In the genomic region with DNA sequence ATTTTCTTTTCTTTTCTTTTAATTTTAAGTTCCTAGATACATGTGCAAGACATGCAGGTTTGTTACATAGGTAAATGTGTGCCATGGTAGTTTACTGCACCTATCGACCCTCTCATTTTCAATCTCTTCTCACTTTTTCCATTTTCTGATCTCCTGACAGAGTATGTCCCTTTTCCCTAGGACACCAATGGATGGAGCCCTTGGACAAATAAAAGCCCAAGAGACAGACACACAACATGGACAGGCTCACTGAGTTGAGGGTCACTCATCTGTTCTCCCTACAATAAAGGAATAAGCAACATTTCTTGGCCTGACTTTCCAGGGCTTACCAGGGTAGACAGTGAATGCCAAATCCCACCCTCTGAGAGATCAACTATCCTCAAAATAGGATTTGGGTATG, we compare ENCODE assay signal across 28 cellular contexts. TPM values are rescaled to one million over a fixed set of nuclear protein-coding genes. Genes with fewer than 3 reads are reported as not detected.
DNase-seq lines count a peak whose midpoint lies in the region; ATAC-seq and TF ChIP-seq lines count a peak whose summit lies in the region.
"Had no signal": no experiment of that assay in that cellular context is flagged by ENCODE, and none has a peak within 500 bp of the region (broad histone marks: within the 10 kb centered on the region; RNA-seq: fewer than 3 reads in every experiment).

No MANE protein-coding gene starts in this region.

- POLR2A ChIA-PET in SK-N-SH (lab: Yijun Ruan, JAX): no interaction called here

- TF ChIP-seq CTCF in SK-N-SH (IDR thresholded peaks at IDR 0.05): no peak; the same call in 1 of the 2 replicates
- no peak for TF ChIP-seq CTCF in fibroblast of mammary gland (conservative IDR thresholded peaks at IDR 0.05; ENCODE audit: control insufficient read depth, insufficient read depth, low read depth, low read length)
- TF ChIP-seq CTCF in gastrocnemius medialis (IDR thresholded peaks at IDR 0.05 in 4 of 5, conservative IDR thresholded peaks at IDR 0.05 in 1 of 5): no peak

- H3K9me3 ChIP-seq in SK-N-SH: no peaks in the 10 kb centered on the region
- no peaks in the 10 kb centered on the region for H3K9me3 ChIP-seq in gastrocnemius medialis
- H3K9me3 ChIP-seq: adrenal gland, BE2C, Peyer's patch, SJCRH30, upper lobe of left lung had no signal

- in situ Hi-C loops in gastrocnemius medialis (cut with MboI; ENCODE audit: low sequenced_read_pairs in 4 of 4): loop anchor here in 1 of 4 donors (10.0 kb wide), 1 partner anchor 65 kb away; the partner anchor contains the start of gene TFAM

- DNase-seq in SK-N-SH (no peak), NCI-H82 treated with DMSO at 0.1 percent for 48 hours (lab: John Stamatoyannopoulos, UW; ENCODE audit: unreplicated experiment) (peak; percentile 24), fibroblast of mammary gland (ENCODE audit: low read depth) (peak; percentile 7), gastrocnemius medialis (no peak), NOMO-1 treated with DMSO at 0.1 percent for 48 hours (lab: John Stamatoyannopoulos, UW; ENCODE audit: unreplicated experiment) (no peak)
- DNase-seq in stimulated activated naive CD8-positive, alpha-beta T cell treated with anti-CD3 and anti-CD28 coated beads, Interleukin-15, amount 100 ng/mL, for 72 hours: no peak
- DNase-seq: activated CD4-positive, alpha-beta T cell treated with anti-CD3 and anti-CD28 coated beads for 4 hours; activated CD8-positive, alpha-beta memory T cell treated with anti-CD3 and anti-CD28 coated beads for 24 hours; activated naive CD4-positive, alpha-beta T cell; activated T-cell treated with anti-CD3 and anti-CD28 coated beads, Interleukin-2, amount 50 U/mL, for 1 hour; BE2C; DMS79 treated with DMSO at 0.1 percent for 48 hours; effector CD8-positive, alpha-beta T cell; erythroblast; kidney; naive B cell; NCI-H1417 treated with DMSO at 0.1 percent for 48 hours; NCI-H2081 treated with DMSO at 0.1 percent for 48 hours; NCI-H345; Peyer's patch; retina had no signal

- peaks cover 6% of the 10 kb centered on the region for H3K27me3 Mint-ChIP-seq in stimulated activated naive CD8-positive, alpha-beta T cell treated with anti-CD3 and anti-CD28 coated beads, Interleukin-15, amount 100 ng/mL, for 72 hours
- H3K27me3 Mint-ChIP-seq: memory B cell had no signal

- H4K20me1 ChIP-seq in SK-N-SH (ENCODE audit: insufficient read depth): no peaks in the 10 kb centered on the region

- intact Hi-C loops in gastrocnemius medialis (cut with DNase I; ENCODE audit: low total_unique reads): no loop called here

- H3K27me3 ChIP-seq in SK-N-SH (ENCODE audit: insufficient read depth): no peaks in the 10 kb centered on the region
- no peaks in the 10 kb centered on the region for H3K27me3 ChIP-seq in gastrocnemius medialis
- H3K27me3 ChIP-seq: adrenal gland, BE2C, Peyer's patch, SJCRH30, upper lobe of left lung had no signal

- H3K9me3 Mint-ChIP-seq in stimulated activated naive CD8-positive, alpha-beta T cell treated with anti-CD3 and anti-CD28 coated beads, Interleukin-15, amount 100 ng/mL, for 72 hours: no peaks in the 10 kb centered on the region
- H3K9me3 Mint-ChIP-seq: memory B cell; naive B cell; T-helper 1 cell treated with Interleukin-12 subunit alpha and Interleukin-12 subunit beta and Interleukin-4 antibody, amounts not matched to agents 30 μg/mL and 1 μg/mL, for 36 hours had no signal

- no peak overlapping the region for H3K9ac ChIP-seq in SK-N-SH

- no peaks in the 10 kb centered on the region for H3K4me1 ChIP-seq in SK-N-SH (ENCODE audit: control insufficient read depth in 1 of 2, insufficient read depth in 2 of 2, low read depth in 1 of 2, low read length in 1 of 2)
- no peaks in the 10 kb centered on the region for H3K4me1 ChIP-seq in gastrocnemius medialis
- H3K4me1 ChIP-seq: adrenal gland, BE2C had no signal

- TF ChIP-seq POLR2A in gastrocnemius medialis (IDR thresholded peaks at IDR 0.05): no peak

- H3K27ac Mint-ChIP-seq in stimulated activated naive CD8-positive, alpha-beta T cell treated with anti-CD3 and anti-CD28 coated beads, Interleukin-15, amount 100 ng/mL, for 72 hours: no peak overlapping the region
- H3K27ac Mint-ChIP-seq: memory B cell; naive B cell; T-helper 1 cell treated with Interleukin-12 subunit alpha and Interleukin-12 subunit beta and Interleukin-4 antibody, amounts not matched to agents 30 μg/mL and 1 μg/mL, for 36 hours had no signal

- H3K4me3 Mint-ChIP-seq in stimulated activated naive CD8-positive, alpha-beta T cell treated with anti-CD3 and anti-CD28 coated beads, Interleukin-15, amount 100 ng/mL, for 72 hours: no peak overlapping the region
- H3K4me3 Mint-ChIP-seq: memory B cell; naive B cell; T-helper 1 cell treated with Interleukin-12 subunit alpha and Interleukin-12 subunit beta and Interleukin-4 antibody, amounts not matched to agents 30 μg/mL and 1 μg/mL, for 36 hours had no signal

- ATAC-seq in SK-N-SH treated with all-trans-retinoic acid at 6 μM for 48 hours (no peak; the same call in 2 of the 3 replicates), gastrocnemius medialis (peak; percentile 48 to 61), GM18517 (IDR thresholded peaks at IDR 0.05; ENCODE audit: unreplicated experiment) (no peak)
- ATAC-seq in stimulated activated naive CD8-positive, alpha-beta T cell treated with anti-CD3 and anti-CD28 coated beads, Interleukin-15, amount 100 ng/mL, for 72 hours: no peak

- H3F3A ChIP-seq in SK-N-SH (replicated peaks; ENCODE audit: insufficient read depth): no peaks in the 10 kb centered on the region

- 73% methylated on average over 1 of the region's 1 CpG for WGBS in SK-N-SH (ENCODE audit: low lambda C conversion rate)

- H3K4me3 ChIP-seq in SK-N-SH (ENCODE audit: low read depth in 2 of 2, low read length in 1 of 2) (no peak overlapping the region), fibroblast of mammary gland (ENCODE audit: control insufficient read depth, low read depth, low read length) (no peak overlapping the region), gastrocnemius medialis (no peak overlapping the region)
- H3K4me3 ChIP-seq: adrenal gland, Peyer's patch, SJCRH30, upper lobe of left lung had no signal

- H3K9me2 ChIP-seq in SK-N-SH: no peaks in the 10 kb centered on the region

- H3K4me2 ChIP-seq in SK-N-SH: no peak overlapping the region

- no peaks in the 10 kb centered on the region for H3K36me3 ChIP-seq in SK-N-SH (replicated peaks in 1 of 2; ENCODE audit: control insufficient read depth in 1 of 2, insufficient read depth in 2 of 2, low read length in 1 of 2)
- H3K36me3 ChIP-seq in gastrocnemius medialis: no peaks in the 10 kb centered on the region
- H3K36me3 ChIP-seq: adrenal gland, BE2C, Peyer's patch, SJCRH30, upper lobe of left lung had no signal

- H2AFZ ChIP-seq in SK-N-SH (ENCODE audit: low read depth): no peak overlapping the region

- CTCF ChIA-PET in SK-N-SH (lab: Yijun Ruan, JAX): no interaction called here

- peaks cover 12% of the 10 kb centered on the region for H3K4me1 Mint-ChIP-seq in stimulated activated naive CD8-positive, alpha-beta T cell treated with anti-CD3 and anti-CD28 coated beads, Interleukin-15, amount 100 ng/mL, for 72 hours

- TF ChIP-seq RAD21 in SK-N-SH (IDR thresholded peaks at IDR 0.05; ENCODE audit: low read length): peak; percentile 30

- H3K79me2 ChIP-seq in SK-N-SH (ENCODE audit: insufficient read depth): no peaks in the 10 kb centered on the region

- H3K27ac ChIP-seq in SK-N-SH (ENCODE audit: low read depth in 2 of 2, low read length in 1 of 2) (no peak overlapping the region), gastrocnemius medialis (no peak overlapping the region)
- H3K27ac ChIP-seq: adrenal gland, Peyer's patch, SJCRH30, upper lobe of left lung had no signal

- TF ChIP-seq EP300 in SK-N-SH (IDR thresholded peaks at IDR 0.05; ENCODE audit: borderline replicate concordance in 1 of 2, low read depth in 1 of 2, low read length in 1 of 2): no peak

TF ChIP-seq in SK-N-SH, 30 proteins besides CTCF, POLR2A, EP300 and RAD21 (continues in another document):
- TF ChIP-seq FOXM1 (IDR thresholded peaks at IDR 0.05; ENCODE audit: low read depth) (no peak), TCF12 (IDR thresholded peaks at IDR 0.05) (no peak), USF1 (IDR thresholded peaks at IDR 0.05; ENCODE audit: borderline replicate concordance, low read depth) (no peak), TEAD4 (IDR thresholded peaks at IDR 0.05; ENCODE audit: borderline replicate concordance, insufficient read depth) (no peak)

TF ChIP-seq in SK-N-SH treated with all-trans-retinoic acid at 6 μM for 48 hours, 23 proteins besides CTCF, POLR2A, EP300 and RAD21:
- TF ChIP-seq, protein P1, sequence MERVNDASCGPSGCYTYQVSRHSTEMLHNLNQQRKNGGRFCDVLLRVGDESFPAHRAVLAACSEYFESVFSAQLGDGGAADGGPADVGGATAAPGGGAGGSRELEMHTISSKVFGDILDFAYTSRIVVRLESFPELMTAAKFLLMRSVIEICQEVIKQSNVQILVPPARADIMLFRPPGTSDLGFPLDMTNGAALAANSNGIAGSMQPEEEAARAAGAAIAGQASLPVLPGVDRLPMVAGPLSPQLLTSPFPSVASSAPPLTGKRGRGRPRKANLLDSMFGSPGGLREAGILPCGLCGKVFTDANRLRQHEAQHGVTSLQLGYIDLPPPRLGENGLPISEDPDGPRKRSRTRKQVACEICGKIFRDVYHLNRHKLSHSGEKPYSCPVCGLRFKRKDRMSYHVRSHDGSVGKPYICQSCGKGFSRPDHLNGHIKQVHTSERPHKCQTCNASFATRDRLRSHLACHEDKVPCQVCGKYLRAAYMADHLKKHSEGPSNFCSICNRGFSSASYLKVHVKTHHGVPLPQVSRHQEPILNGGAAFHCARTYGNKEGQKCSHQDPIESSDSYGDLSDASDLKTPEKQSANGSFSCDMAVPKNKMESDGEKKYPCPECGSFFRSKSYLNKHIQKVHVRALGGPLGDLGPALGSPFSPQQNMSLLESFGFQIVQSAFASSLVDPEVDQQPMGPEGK (CRISPR knock-in tag; IDR thresholded peaks at IDR 0.05; ENCODE audit: borderline replicate concordance): no peak
- no peak for TF ChIP-seq ZNF70 (CRISPR knock-in tag; IDR thresholded peaks at IDR 0.05)

RNA-seq across cellular contexts. Expression of gene UBE2D1, which starts 15.2 kb away (rescaled TPM):
- polyA plus RNA-seq in SK-N-SH (2012; rRNA removed): 8.7 and 11.1 TPM in 2 replicates
- polyA plus RNA-seq in SK-N-SH (2012; cell fraction: cytosol; rRNA removed): 13.8 and 18.7 TPM in 2 replicates
- polyA plus RNA-seq in SK-N-SH (2012; cell fraction: nucleus; rRNA removed): 3.0 and 7.8 TPM in 2 replicates
- total RNA-seq in gastrocnemius medialis: 100 to 1,000 TPM in 1 of 4 donors, 10 to 100 TPM in 3; 62.0 to 178 (median 81.6) TPM

RNA-seq across cellular contexts. Expression of gene CISD1, which starts 50.6 kb away (rescaled TPM):
- polyA plus RNA-seq in SK-N-SH (2012; rRNA removed): 34.1 and 40.8 TPM in 2 replicates
- 48.7 and 73.6 TPM in 2 replicates for polyA plus RNA-seq in SK-N-SH (2012; cell fraction: cytosol; rRNA removed)
- polyA plus RNA-seq in SK-N-SH (2012; cell fraction: nucleus; rRNA removed): 16.4 and 24.1 TPM in 2 replicates
- 10 to 100 TPM; 54.4 to 90.2 (median 71.1) TPM for total RNA-seq in gastrocnemius medialis

RNA-seq across cellular contexts. Expression of gene IPMK, which starts 51.9 kb away (rescaled TPM):
- polyA plus RNA-seq in SK-N-SH (2012; rRNA removed): 0.71 and 0.88 TPM in 2 replicates
- polyA plus RNA-seq in SK-N-SH (2012; cell fraction: cytosol; rRNA removed): 1.4 and 1.8 TPM in 2 replicates
- polyA plus RNA-seq in SK-N-SH (2012; cell fraction: nucleus; rRNA removed): 0.52 and 1.0 TPM in 2 replicates
- total RNA-seq in gastrocnemius medialis: 1 to 10 TPM; 3.0 to 8.2 (median 5.6) TPM

Comparison
In these comparisons a context has a peak if more than half of its experiments do, and no peak if none do; other contexts are left out.
1. DNase-seq: peak in NCI-H82 treated with DMSO at 0.1 percent for 48 hours (single experiment) and fibroblast of mammary gland (single experiment); none in SK-N-SH (single experiment), gastrocnemius medialis (0 of 2), stimulated activated naive CD8-positive, alpha-beta T cell treated with anti-CD3 and anti-CD28 coated beads, Interleukin-15, amount 100 ng/mL, for 72 hours (0 of 2) and NOMO-1 treated with DMSO at 0.1 percent for 48 hours (single experiment).
2. ATAC-seq: peak in gastrocnemius medialis (2 of 2); none in SK-N-SH treated with all-trans-retinoic acid at 6 μM for 48 hours (single experiment), stimulated activated naive CD8-positive, alpha-beta T cell treated with anti-CD3 and anti-CD28 coated beads, Interleukin-15, amount 100 ng/mL, for 72 hours (single experiment) and GM18517 (single experiment).